2 cellular contexts compared by ENCODE assay signal in genomic region chr10:70430489-70431445, GRCh38.
TF ChIP-seq lines count a peak whose summit lies in the region.

No MANE protein-coding gene starts in this region.

TF ChIP-seq in liver, 16 proteins besides CTCF, POLR2A, EP300 and RAD21 (continued from another document):
- TF ChIP-seq, protein P1, sequence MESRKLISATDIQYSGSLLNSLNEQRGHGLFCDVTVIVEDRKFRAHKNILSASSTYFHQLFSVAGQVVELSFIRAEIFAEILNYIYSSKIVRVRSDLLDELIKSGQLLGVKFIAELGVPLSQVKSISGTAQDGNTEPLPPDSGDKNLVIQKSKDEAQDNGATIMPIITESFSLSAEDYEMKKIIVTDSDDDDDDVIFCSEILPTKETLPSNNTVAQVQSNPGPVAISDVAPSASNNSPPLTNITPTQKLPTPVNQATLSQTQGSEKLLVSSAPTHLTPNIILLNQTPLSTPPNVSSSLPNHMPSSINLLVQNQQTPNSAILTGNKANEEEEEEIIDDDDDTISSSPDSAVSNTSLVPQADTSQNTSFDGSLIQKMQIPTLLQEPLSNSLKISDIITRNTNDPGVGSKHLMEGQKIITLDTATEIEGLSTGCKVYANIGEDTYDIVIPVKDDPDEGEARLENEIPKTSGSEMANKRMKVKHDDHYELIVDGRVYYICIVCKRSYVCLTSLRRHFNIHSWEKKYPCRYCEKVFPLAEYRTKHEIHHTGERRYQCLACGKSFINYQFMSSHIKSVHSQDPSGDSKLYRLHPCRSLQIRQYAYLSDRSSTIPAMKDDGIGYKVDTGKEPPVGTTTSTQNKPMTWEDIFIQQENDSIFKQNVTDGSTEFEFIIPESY (IDR thresholded peaks at IDR 0.05), result peak; percentile 46
- peak; percentile 78 to 84 for TF ChIP-seq JUND (IDR thresholded peaks at IDR 0.05)
- TF ChIP-seq FOXA2 (IDR thresholded peaks at IDR 0.05), result peak; percentile 83
- TF ChIP-seq, protein P2, sequence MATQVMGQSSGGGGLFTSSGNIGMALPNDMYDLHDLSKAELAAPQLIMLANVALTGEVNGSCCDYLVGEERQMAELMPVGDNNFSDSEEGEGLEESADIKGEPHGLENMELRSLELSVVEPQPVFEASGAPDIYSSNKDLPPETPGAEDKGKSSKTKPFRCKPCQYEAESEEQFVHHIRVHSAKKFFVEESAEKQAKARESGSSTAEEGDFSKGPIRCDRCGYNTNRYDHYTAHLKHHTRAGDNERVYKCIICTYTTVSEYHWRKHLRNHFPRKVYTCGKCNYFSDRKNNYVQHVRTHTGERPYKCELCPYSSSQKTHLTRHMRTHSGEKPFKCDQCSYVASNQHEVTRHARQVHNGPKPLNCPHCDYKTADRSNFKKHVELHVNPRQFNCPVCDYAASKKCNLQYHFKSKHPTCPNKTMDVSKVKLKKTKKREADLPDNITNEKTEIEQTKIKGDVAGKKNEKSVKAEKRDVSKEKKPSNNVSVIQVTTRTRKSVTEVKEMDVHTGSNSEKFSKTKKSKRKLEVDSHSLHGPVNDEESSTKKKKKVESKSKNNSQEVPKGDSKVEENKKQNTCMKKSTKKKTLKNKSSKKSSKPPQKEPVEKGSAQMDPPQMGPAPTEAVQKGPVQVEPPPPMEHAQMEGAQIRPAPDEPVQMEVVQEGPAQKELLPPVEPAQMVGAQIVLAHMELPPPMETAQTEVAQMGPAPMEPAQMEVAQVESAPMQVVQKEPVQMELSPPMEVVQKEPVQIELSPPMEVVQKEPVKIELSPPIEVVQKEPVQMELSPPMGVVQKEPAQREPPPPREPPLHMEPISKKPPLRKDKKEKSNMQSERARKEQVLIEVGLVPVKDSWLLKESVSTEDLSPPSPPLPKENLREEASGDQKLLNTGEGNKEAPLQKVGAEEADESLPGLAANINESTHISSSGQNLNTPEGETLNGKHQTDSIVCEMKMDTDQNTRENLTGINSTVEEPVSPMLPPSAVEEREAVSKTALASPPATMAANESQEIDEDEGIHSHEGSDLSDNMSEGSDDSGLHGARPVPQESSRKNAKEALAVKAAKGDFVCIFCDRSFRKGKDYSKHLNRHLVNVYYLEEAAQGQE (IDR thresholded peaks at IDR 0.05), result peak; percentile 47
- peak; percentile 90 to 96 for TF ChIP-seq RXRA (IDR thresholded peaks at IDR 0.05)
- peak in 1 of 2 donors; percentile 50 for TF ChIP-seq GABPA (IDR thresholded peaks at IDR 0.05 in 1 of 2, conservative IDR thresholded peaks at IDR 0.05 in 1 of 2)
- TF ChIP-seq NR2F2 (IDR thresholded peaks at IDR 0.05), result peak; percentile 99
- TF ChIP-seq HNF4A (conservative IDR thresholded peaks at IDR 0.05), result peak; percentile 78 to 84
- TF ChIP-seq HNF4G (IDR thresholded peaks at IDR 0.05), result peak; percentile 47
- TF ChIP-seq YY1 (IDR thresholded peaks at IDR 0.05), result peak; percentile 25

TF ChIP-seq in SK-N-SH, 30 proteins besides CTCF, POLR2A, EP300 and RAD21 (continued from another document):
- TF ChIP-seq PBX3 (IDR thresholded peaks at IDR 0.05), result no peak
- TF ChIP-seq, protein P3, sequence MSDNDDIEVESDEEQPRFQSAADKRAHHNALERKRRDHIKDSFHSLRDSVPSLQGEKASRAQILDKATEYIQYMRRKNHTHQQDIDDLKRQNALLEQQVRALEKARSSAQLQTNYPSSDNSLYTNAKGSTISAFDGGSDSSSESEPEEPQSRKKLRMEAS (IDR thresholded peaks at IDR 0.05; ENCODE audit: low read depth), result no peak
- no peak for TF ChIP-seq SMC3 (IDR thresholded peaks at IDR 0.05; ENCODE audit: low read depth, low read length)
- TF ChIP-seq GATA2 (CRISPR knock-in tag; IDR thresholded peaks at IDR 0.05), result no peak
- no peak for TF ChIP-seq NRF1 (IDR thresholded peaks at IDR 0.05; ENCODE audit: low read depth, low read length)
- no peak for TF ChIP-seq JUND (IDR thresholded peaks at IDR 0.05)
- no peak for TF ChIP-seq YY1 (IDR thresholded peaks at IDR 0.05; ENCODE audit: low read depth)
- no peak for TF ChIP-seq MEF2A (IDR thresholded peaks at IDR 0.05; ENCODE audit: borderline replicate concordance, low read depth)
TF ChIP-seq in SK-N-SH: peak in this region for 0.
